9 cellular contexts compared by ENCODE assay signal in the genomic region with DNA sequence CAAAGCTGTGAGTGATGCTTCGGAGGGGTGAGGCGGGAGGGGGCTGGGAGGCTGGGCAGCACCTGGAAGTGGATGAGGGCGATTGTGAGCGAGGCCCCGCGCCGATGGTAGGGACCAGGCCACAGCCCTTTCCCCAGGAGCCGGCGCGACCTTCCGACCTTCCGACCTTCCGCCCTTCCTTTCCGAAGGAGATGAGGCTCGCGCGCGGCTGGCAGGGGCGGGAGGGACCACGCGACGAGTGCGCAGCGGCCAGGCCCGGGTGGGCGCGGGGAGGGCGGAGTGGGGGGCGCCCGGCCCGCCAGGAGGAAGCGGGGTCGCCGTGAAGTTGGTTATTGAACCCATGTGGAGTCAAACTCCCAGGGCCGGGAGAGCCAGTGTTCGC. TPM values are rescaled to one million over a fixed set of nuclear protein-coding genes. Genes with fewer than 3 reads are reported as not detected.
A peak's percentile ranks its signal among the peaks of the same experiment; 100 is the strongest.
DNase-seq lines count a peak whose midpoint lies in the region; ATAC-seq and TF ChIP-seq lines count a peak whose summit lies in the region.
"Had no signal": no experiment of that assay in that cellular context is flagged by ENCODE, and none has a peak within 500 bp of the region (broad histone marks: within the 10 kb centered on the region; RNA-seq: fewer than 3 reads in every experiment).

No MANE protein-coding gene starts in this region.

- H4K5ac ChIP-seq in mesendoderm (ENCODE audit: low read length), result no peak overlapping the region

- H2BK120ac ChIP-seq in mesendoderm (ENCODE audit: low read depth, low read length), result no peak overlapping the region

- H3K27ac ChIP-seq in dorsolateral prefrontal cortex (peak overlapping the region in 20 of 59 donors; percentile 10 to 61 (median 40)), mesendoderm (ENCODE audit: low read depth, low read length) (peak overlapping the region; percentile 92), tibial nerve (peak overlapping the region; percentile 27 to 84 (median 72))

- no CpG with 5 or more reads among the region's 36 CpGs for WGBS in mesendoderm (ENCODE audit: extremely low coverage, insufficient coverage, low lambda C conversion rate)
- 37 to 42% methylated on average over 3 to 7 of the region's 36 CpGs for WGBS in tibial nerve, 2 donors

- no peak overlapping the region for H3K27ac Mint-ChIP-seq in activated T-cell treated with anti-CD3 and anti-CD28 coated beads, Interleukin-2, amount 50 U/mL, for 24 hours
- H3K27ac Mint-ChIP-seq: IgD-negative memory B cell had no signal

- peaks cover 33% of the 10 kb centered on the region for H3K79me2 ChIP-seq in mesendoderm (ENCODE audit: control insufficient read depth, insufficient read depth, low read length)

- H3K18ac ChIP-seq in mesendoderm (ENCODE audit: low read length), result peak overlapping the region; percentile 83

- H3K79me1 ChIP-seq in mesendoderm (ENCODE audit: low read length), result peaks cover 6% of the 10 kb centered on the region

- H3K4me3 ChIP-seq in dorsolateral prefrontal cortex, result peak overlapping the region in 58 of 59 donors; percentile 27 to 73 (median 56)
- peak overlapping the region; percentile 55 for H3K4me3 ChIP-seq in mesendoderm (ENCODE audit: low read length)
- peak overlapping the region; percentile 38 to 74 (median 56) for H3K4me3 ChIP-seq in tibial nerve

- no peaks in the 10 kb centered on the region for H3K9me3 ChIP-seq in tibial nerve

- H3K36me3 ChIP-seq in mesendoderm (ENCODE audit: control insufficient read depth, insufficient read depth, low read length) (no peaks in the 10 kb centered on the region), tibial nerve (no peaks in the 10 kb centered on the region)

- peak; percentile 39 for DNase-seq in activated T-cell treated with anti-CD3 and anti-CD28 coated beads, Interleukin-2, amount 50 U/mL, for 24 hours
- no peak for DNase-seq in activated T-cell treated with anti-CD3 and anti-CD28 coated beads, Interleukin-2, amount 50 U/mL, for 1 hour
- DNase-seq in dorsolateral prefrontal cortex, result no peak
- peak; percentile 74 for DNase-seq in mesendoderm
- no peak for DNase-seq in tibial nerve (ENCODE audit: low spot score in 2 of 2)
- DNase-seq in ACHN, result no peak
- no peak for DNase-seq in stimulated activated CD4-positive, alpha-beta T cell treated with anti-CD3 and anti-CD28 coated beads, Interleukin-15, amount 100 ng/mL, for 24 hours

- in situ Hi-C loops in ACHN (cut with HindIII; ENCODE audit: low pct_ligation_motif_present, low pct_unique_long_range_greater_than_20kb, low sequenced_read_pairs), result no loop called here

- no peaks in the 10 kb centered on the region for H3K9me3 Mint-ChIP-seq in activated T-cell treated with anti-CD3 and anti-CD28 coated beads, Interleukin-2, amount 50 U/mL, for 24 hours

- no peak for TF ChIP-seq POLR2A in tibial nerve (IDR thresholded peaks at IDR 0.05)

- peaks cover 28% of the 10 kb centered on the region for H3K4me1 Mint-ChIP-seq in activated T-cell treated with anti-CD3 and anti-CD28 coated beads, Interleukin-2, amount 50 U/mL, for 24 hours (ENCODE audit: low read depth)

- H3K56ac ChIP-seq in mesendoderm (ENCODE audit: low read length), result peak overlapping the region; percentile 97

- H3K36me3 Mint-ChIP-seq in activated T-cell treated with anti-CD3 and anti-CD28 coated beads, Interleukin-2, amount 50 U/mL, for 24 hours (ENCODE audit: low read depth), result no peaks in the 10 kb centered on the region

- peak overlapping the region; percentile 41 for H2BK15ac ChIP-seq in mesendoderm (replicated peaks; ENCODE audit: low read depth)

- peak overlapping the region; percentile 57 for H3K4me2 ChIP-seq in mesendoderm (ENCODE audit: low read length)

- no peak overlapping the region for H2AK5ac ChIP-seq in mesendoderm (ENCODE audit: low read length)

- H3K4me3 Mint-ChIP-seq in activated T-cell treated with anti-CD3 and anti-CD28 coated beads, Interleukin-2, amount 50 U/mL, for 24 hours, result peak overlapping the region; percentile 42

- H3K4ac ChIP-seq in mesendoderm (ENCODE audit: low read depth, low read length), result peak overlapping the region; percentile 77

- H4K8ac ChIP-seq in mesendoderm (ENCODE audit: low read depth, low read length), result no peak overlapping the region

- TF ChIP-seq EP300 in tibial nerve (IDR thresholded peaks at IDR 0.05), result no peak

- no peak for TF ChIP-seq CTCF in dorsolateral prefrontal cortex (IDR thresholded peaks at IDR 0.05 in 54 of 56, conservative IDR thresholded peaks at IDR 0.05 in 2 of 56; ENCODE audit: low read depth in 1 of 56, partially characterized antibody in 56 of 56)
- TF ChIP-seq CTCF in tibial nerve (IDR thresholded peaks at IDR 0.05), result no peak

- no peak overlapping the region for H3K23ac ChIP-seq in mesendoderm (ENCODE audit: low read length)

- peaks cover 53% of the 10 kb centered on the region for H3K27me3 Mint-ChIP-seq in activated T-cell treated with anti-CD3 and anti-CD28 coated beads, Interleukin-2, amount 50 U/mL, for 24 hours

- peak overlapping the region; percentile 86 for H3K9ac ChIP-seq in mesendoderm (ENCODE audit: low read length)

- H3K4me1 ChIP-seq in mesendoderm (ENCODE audit: control insufficient read depth, low read depth, low read length) (peaks cover 6% of the 10 kb centered on the region), tibial nerve (peaks cover 0 to 44% (median 14%) of the 10 kb centered on the region in 4 donors)

- H2BK5ac ChIP-seq in mesendoderm (ENCODE audit: low read length), result no peak overlapping the region

- ATAC-seq in HG03025 (IDR thresholded peaks at IDR 0.05; ENCODE audit: low FRiP score, unreplicated experiment), result no peak

- H3K27me3 ChIP-seq in dorsolateral prefrontal cortex (peaks cover 0 to 50% (median 26%) of the 10 kb centered on the region in 45 donors), mesendoderm (ENCODE audit: insufficient read depth, low read length, poor library complexity) (no peaks in the 10 kb centered on the region), tibial nerve (peaks cover 0 to 35% of the 10 kb centered on the region in 2 donors)

- intact Hi-C loops in dorsolateral prefrontal cortex (cut with DNase I), result no loop called here

RNA-seq across cellular contexts. Expression of gene RAP1GAP2, which starts 56.5 kb away (rescaled TPM):
- 100 to 1,000 TPM in 98 of 120 experiments, 10 to 100 TPM in 22; 46.2 to 205 (median 124) TPM for total RNA-seq in dorsolateral prefrontal cortex
- 20.7 TPM for polyA plus RNA-seq in mesendoderm (2013, experiment 1 of 2)
- 21.1 TPM for polyA plus RNA-seq in mesendoderm (2013, experiment 2 of 2)
- 10 to 100 TPM in 2 of 4 donors, 1 to 10 TPM in 2; 5.4 to 18.2 (median 11.9) TPM for total RNA-seq in tibial nerve

Comparison
In these comparisons a context has a peak if more than half of its experiments do, and no peak if none do; other contexts are left out.
1. DNase-seq: peak in activated T-cell treated with anti-CD3 and anti-CD28 coated beads, Interleukin-2, amount 50 U/mL, for 24 hours (single experiment) and mesendoderm (single experiment); none in activated T-cell treated with anti-CD3 and anti-CD28 coated beads, Interleukin-2, amount 50 U/mL, for 1 hour (single experiment), dorsolateral prefrontal cortex (0 of 10), tibial nerve (0 of 2), ACHN (single experiment) and stimulated activated CD4-positive, alpha-beta T cell treated with anti-CD3 and anti-CD28 coated beads, Interleukin-15, amount 100 ng/mL, for 24 hours (single experiment).
2. Peak in every context shown above with its lines, with median percentiles within 50 percentile points of each other: H3K4me3 ChIP-seq.